ENCODE assay signal across 27 cellular contexts in genomic region chr16:25896412-25896811, GRCh38.
DNase-seq lines count a peak whose midpoint lies in the region; ATAC-seq, FAIRE-seq and TF ChIP-seq lines count a peak whose summit lies in the region.
"Had no signal": no experiment of that assay in that cellular context is flagged by ENCODE, and none has a peak within 500 bp of the region (broad histone marks: within the 10 kb centered on the region; RNA-seq: fewer than 3 reads in every experiment).

No MANE protein-coding gene starts in this region.

- no peak overlapping the region for H3K9ac ChIP-seq in SK-N-MC (ENCODE audit: insufficient read length)
- H3K9ac ChIP-seq: BLaER1 treated with 17β-estradiol and CSF1 and Interleukin-3, amounts not matched to agents 10 nM and 100 nM; SK-N-SH had no signal

- FAIRE-seq in pancreas (lab: Jason Lieb, UNC): no peak
- FAIRE-seq: GM19239, HTR-8/SVneo, K562 had no signal

- DNase-seq in ACHN: peak; percentile 16
- DNase-seq in NCI-H82 (lab: John Stamatoyannopoulos, UW): peak; percentile 53
- no peak for DNase-seq in SK-N-MC (ENCODE audit: low read depth, low spot score)
- peak in 3 of 6 donors; percentile 14 to 60 (median 40) for DNase-seq in pancreas
- no peak for DNase-seq in middle frontal gyrus (ENCODE audit: extremely low spot score, low spot score)
- DNase-seq in DMS114 treated with DMSO at 0.1 percent for 48 hours (lab: John Stamatoyannopoulos, UW; ENCODE audit: unreplicated experiment): no peak
- no peak for DNase-seq in sciatic nerve (ENCODE audit: low spot score)
- DNase-seq: AML-193; Caco-2; CD4-positive, alpha-beta T cell; DMS 273 treated with DMSO at 0.1 percent for 48 hours; H7; Kasumi-1; NCI-H1694 treated with DMSO at 0.1 percent for 48 hours; NCI-H2081 treated with DMSO at 0.1 percent for 48 hours; NCI-H2171; NCI-H226; NCI-H510A treated with DMSO at 0.1 percent for 48 hours; NCI-H748 treated with DMSO at 0.1 percent for 48 hours; RPMI8226; SIG-M5; SK-N-SH; SW 1271 had no signal

- intact Hi-C loops in pancreas (cut with DNase I) (no loop called here), sciatic nerve (cut with DNase I) (no loop called here)

- H3K4me1 ChIP-seq in pancreas: no peaks in the 10 kb centered on the region
- H3K4me1 ChIP-seq: Caco-2 had no signal

- WGBS in pancreas, 2 donors: 11% methylated on average over 5 of the region's 5 CpGs

- H3K4me3 ChIP-seq in SK-N-MC (no peak overlapping the region), pancreas (no peak overlapping the region)
- H3K4me3 ChIP-seq: BLaER1 treated with 17β-estradiol and CSF1 and Interleukin-3, amounts not matched to agents 10 nM and 100 nM; K562 had no signal

- H3K27ac ChIP-seq in SK-N-MC (peak overlapping the region; percentile 27; the same call in 1 of the 2 replicates), pancreas (no peak overlapping the region)
- H3K27ac ChIP-seq: BLaER1 treated with 17β-estradiol and CSF1 and Interleukin-3, amounts not matched to agents 10 nM and 100 nM had no signal

- no peaks in the 10 kb centered on the region for H3K9me3 ChIP-seq in SK-N-MC (ENCODE audit: low read depth, low read length)
- H3K9me3 ChIP-seq in pancreas: no peaks in the 10 kb centered on the region
- H3K9me3 ChIP-seq: Caco-2, SK-N-SH had no signal

- no peaks in the 10 kb centered on the region for H3K27me3 ChIP-seq in pancreas
- H3K27me3 ChIP-seq: BLaER1 treated with 17β-estradiol and CSF1 and Interleukin-3, amounts not matched to agents 10 nM and 100 nM had no signal

- TF ChIP-seq CTCF in pancreas (IDR thresholded peaks at IDR 0.05): no peak

- ATAC-seq in pancreas: peak; percentile 60 to 90 (median 88)
- no peak for ATAC-seq in sciatic nerve
- ATAC-seq: K562 had no signal

- in situ Hi-C loops in ACHN (cut with HindIII; ENCODE audit: low pct_ligation_motif_present, low pct_unique_long_range_greater_than_20kb, low sequenced_read_pairs): no loop called here

- 0 out of 2 replicates have a peak, but pooled peaks cover 5% of the 10 kb centered on the region for H3K36me3 ChIP-seq in SK-N-MC (ENCODE audit: insufficient read depth, low read length)
- no peaks in the 10 kb centered on the region for H3K36me3 ChIP-seq in pancreas
- H3K36me3 ChIP-seq: BLaER1 treated with 17β-estradiol and CSF1 and Interleukin-3, amounts not matched to agents 10 nM and 100 nM had no signal

Comparison
In these comparisons a context has a peak if more than half of its experiments do, and no peak if none do; other contexts are left out.
1. DNase-seq: peak in ACHN (single experiment) and NCI-H82 (single experiment); none in SK-N-MC (single experiment), middle frontal gyrus (single experiment), DMS114 treated with DMSO at 0.1 percent for 48 hours (single experiment) and sciatic nerve (single experiment).